In the genomic region with DNA sequence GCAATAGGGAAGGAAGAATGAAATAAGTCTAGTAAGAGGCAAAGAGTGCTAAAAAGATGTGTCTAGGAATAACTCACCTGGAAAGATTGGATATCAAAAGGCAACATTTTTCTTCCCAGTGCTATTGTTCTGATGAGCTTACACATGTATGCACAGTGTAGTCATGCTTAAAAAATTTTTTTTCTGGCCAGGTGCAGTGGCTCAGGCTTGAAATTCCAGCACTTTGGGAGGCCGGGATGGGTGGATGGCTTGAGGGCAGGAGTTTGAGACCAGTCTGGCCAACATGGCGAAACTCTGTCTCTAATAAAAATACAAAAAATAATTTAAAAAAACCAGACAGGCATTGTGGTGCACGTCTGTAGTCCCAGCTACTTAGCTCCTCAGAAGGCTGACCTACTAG, we compare ENCODE assay signal across 28 cellular contexts.
"Had no signal": no experiment of that assay in that cellular context is flagged by ENCODE, and none has a peak within 500 bp of the region (broad histone marks: within the 10 kb centered on the region; RNA-seq: fewer than 3 reads in every experiment).

No MANE protein-coding gene starts in this region.

- H3K27ac ChIP-seq: ascending aorta, PC-9, SJSA1 had no signal

- DNase-seq: activated CD4-positive, alpha-beta T cell treated with anti-CD3 and anti-CD28 coated beads, Interleukin-2, amount 10 ng/mL, durations not matched to agents 24 days and 14 days; activated CD4-positive, alpha-beta T cell treated with anti-CD3 and anti-CD28 coated beads, Interleukin-2, amount 50 U/mL, for 4 hours; activated CD8-positive, alpha-beta T cell treated with anti-CD3 and anti-CD28 coated beads for 36 hours; activated effector memory CD4-positive, alpha-beta T cell treated with anti-CD3 and anti-CD28 coated beads, Interleukin-2, amount 50 U/mL, for 16 hours; activated naive CD4-positive, alpha-beta T cell; activated naive CD4-positive, alpha-beta T cell treated with anti-CD3 and anti-CD28 coated beads, Interleukin-2, amount 50 U/mL, for 16 hours; activated naive CD8-positive, alpha-beta T cell treated with anti-CD3 and anti-CD28 coated beads for 36 hours; activated T-cell treated with anti-CD3 and anti-CD28 coated beads, Interleukin-2, amount 50 U/mL, for 1 hour; activated T-cell treated with anti-CD3 and anti-CD28 coated beads, Interleukin-2, amount 50 U/mL, for 72 hours; amygdala; cerebellar nuclear complex; Kasumi-1; KG1; MG63; NCI-H1048; NCI-H1105 treated with DMSO at 0.1 percent for 48 hours; NCI-H1436; NCI-H1694; NCI-H1930; NCI-H2081 treated with DMSO at 0.1 percent for 48 hours; NCI-H345; NCI-H524 treated with DMSO at 0.1 percent for 48 hours; SHP77 treated with DMSO at 0.1 percent for 48 hours; SK-N-SH had no signal

- H3K36me3 ChIP-seq: ascending aorta, MG63, SJSA1 had no signal

- H3K9me3 ChIP-seq: ascending aorta, MG63, SJSA1, SK-N-SH had no signal

- H3K27me3 ChIP-seq: ascending aorta, MG63, SJSA1 had no signal

- H3K4me1 ChIP-seq: ascending aorta, SJSA1 had no signal

- H3K4me3 ChIP-seq: ascending aorta, MG63, PC-9, SJSA1 had no signal

- ATAC-seq: activated CD8-positive, alpha-beta T cell treated with anti-CD3 and anti-CD28 coated beads for 36 hours; activated T-helper 17 cell treated with anti-CD3 and anti-CD28 coated beads, Interleukin-2, amount 50 U/mL, for 72 hours had no signal
